8 cellular contexts compared by ENCODE assay signal in genomic region chr3:138594150-138594934, GRCh38.
DNase-seq lines count a peak whose midpoint lies in the region; ATAC-seq lines count a peak whose summit lies in the region.

CEP70 (minus strand) TSS chr3:138594260; CDS start chr3:138572927, 21,333 bp downstream.

- DNase-seq in activated CD4-positive, CD25-positive, alpha-beta regulatory T cell treated with anti-CD3 and anti-CD28 coated beads, Interleukin-2, amount 50 U/mL, for 16 hours (ENCODE audit: low read depth, low spot score), result peak; percentile 71
- no peak for DNase-seq in activated CD4-positive, CD25-positive, alpha-beta regulatory T cell (lab: John Stamatoyannopoulos, UW)
- DNase-seq in T-helper 22 cell (ENCODE audit: low read depth), result peak; percentile 86
- peak; percentile 97 for DNase-seq in cerebellar cortex (ENCODE audit: low spot score)
- DNase-seq in stimulated activated CD4-positive, alpha-beta T cell treated with anti-CD3 and anti-CD28 coated beads, Interleukin-2, amount 100 ng/mL, for 24 hours, result peak; percentile 87 to 88
- DNase-seq in NCI-H2029 (lab: John Stamatoyannopoulos, UW), result no peak

- H3K27ac ChIP-seq in layer of hippocampus (ENCODE audit: low read depth, low read length), result peak within 1 kb of the TSS; percentile 81

- H3K27me3 ChIP-seq in layer of hippocampus (ENCODE audit: control insufficient read depth, insufficient read depth, low read length), result no peaks in the 10 kb centered on the region

- peak; percentile 90 for ATAC-seq in HG03135 (IDR thresholded peaks at IDR 0.05; ENCODE audit: unreplicated experiment)

Comparison
In these comparisons a context has a peak if more than half of its experiments do, and no peak if none do; other contexts are left out.
1. DNase-seq: peak in activated CD4-positive, CD25-positive, alpha-beta regulatory T cell treated with anti-CD3 and anti-CD28 coated beads, Interleukin-2, amount 50 U/mL, for 16 hours (single experiment), T-helper 22 cell (single experiment), cerebellar cortex (single experiment) and stimulated activated CD4-positive, alpha-beta T cell treated with anti-CD3 and anti-CD28 coated beads, Interleukin-2, amount 100 ng/mL, for 24 hours (2 of 2); none in activated CD4-positive, CD25-positive, alpha-beta regulatory T cell (0 of 4) and NCI-H2029 (single experiment).